14 cellular contexts compared by ENCODE assay signal in genomic region chr9:126838895-126839294, GRCh38. TPM values are rescaled to one million over a fixed set of nuclear protein-coding genes. Genes with fewer than 3 reads are reported as not detected.
DNase-seq lines count a peak whose midpoint lies in the region; ATAC-seq and TF ChIP-seq lines count a peak whose summit lies in the region.
"Had no signal": no experiment of that assay in that cellular context is flagged by ENCODE, and none has a peak within 500 bp of the region (broad histone marks: within the 10 kb centered on the region; RNA-seq: fewer than 3 reads in every experiment).

No MANE protein-coding gene starts in this region.

- no peaks in the 10 kb centered on the region for H3K27me3 Mint-ChIP-seq in effector memory CD8-positive, alpha-beta T cell

- peak overlapping the region; percentile 66 to 85 for H3K27ac Mint-ChIP-seq in effector memory CD8-positive, alpha-beta T cell

- peaks cover 13% of the 10 kb centered on the region for H3K36me3 ChIP-seq in right atrium auricular region
- H3K36me3 ChIP-seq in left ventricle myocardium inferior, result peaks cover 27% of the 10 kb centered on the region
- peaks cover 40% of the 10 kb centered on the region for H3K36me3 ChIP-seq in upper lobe of right lung

- H3K9me3 Mint-ChIP-seq in effector memory CD8-positive, alpha-beta T cell, result no peaks in the 10 kb centered on the region

- TF ChIP-seq CTCF in right atrium auricular region (IDR thresholded peaks at IDR 0.05) (no peak), left ventricle myocardium inferior (IDR thresholded peaks at IDR 0.05; ENCODE audit: borderline replicate concordance) (no peak), upper lobe of right lung (IDR thresholded peaks at IDR 0.05) (no peak)

- peak; percentile 46 for ATAC-seq in HG02610 (IDR thresholded peaks at IDR 0.05; ENCODE audit: unreplicated experiment)
- no peak for ATAC-seq in effector memory CD8-positive, alpha-beta T cell (replicated peaks)
- no peak for ATAC-seq in HG03135 (IDR thresholded peaks at IDR 0.05; ENCODE audit: unreplicated experiment)
- ATAC-seq in upper lobe of right lung, result no peak
- ATAC-seq: K562 had no signal

- H3K4me1 ChIP-seq in right atrium auricular region (peaks cover 0 to 43% of the 10 kb centered on the region in 2 donors), left ventricle myocardium inferior (peaks cover 67% of the 10 kb centered on the region), upper lobe of right lung (peaks cover 5% of the 10 kb centered on the region)

- intact Hi-C loops in left ventricle myocardium inferior (cut with micrococcal nuclease), result no loop called here
- intact Hi-C loops in upper lobe of right lung (cut with DNase I), result no loop called here

- H3K4me3 ChIP-seq in right atrium auricular region, result no peak overlapping the region
- H3K4me3 ChIP-seq in left ventricle myocardium inferior, result no peak overlapping the region
- H3K4me3 ChIP-seq in upper lobe of right lung, result no peak overlapping the region
- H3K4me3 ChIP-seq: K562, stomach had no signal

- H3K27me3 ChIP-seq in right atrium auricular region, result no peaks in the 10 kb centered on the region
- H3K27me3 ChIP-seq in left ventricle myocardium inferior (ENCODE audit: low read depth), result no peaks in the 10 kb centered on the region
- H3K27me3 ChIP-seq in upper lobe of right lung, result no peaks in the 10 kb centered on the region
- H3K27me3 ChIP-seq: stomach had no signal

- no peak overlapping the region for H3K27ac ChIP-seq in right atrium auricular region
- H3K27ac ChIP-seq in left ventricle myocardium inferior (replicated peaks), result no peak overlapping the region
- no peak overlapping the region for H3K27ac ChIP-seq in upper lobe of right lung
- H3K27ac ChIP-seq: stomach had no signal

- no peak overlapping the region for H3K4me3 Mint-ChIP-seq in effector memory CD8-positive, alpha-beta T cell

- H3K36me3 Mint-ChIP-seq in effector memory CD8-positive, alpha-beta T cell (ENCODE audit: insufficient read depth), result peaks cover 37% of the 10 kb centered on the region

- no peaks in the 10 kb centered on the region for H3K9me3 ChIP-seq in right atrium auricular region
- no peaks in the 10 kb centered on the region for H3K9me3 ChIP-seq in left ventricle myocardium inferior (replicated peaks)
- H3K9me3 ChIP-seq in upper lobe of right lung, result no peaks in the 10 kb centered on the region
- H3K9me3 ChIP-seq: stomach had no signal

- peak; percentile 30 for DNase-seq in right atrium auricular region (ENCODE audit: low spot score)
- no peak for DNase-seq in left ventricle myocardium inferior
- no peak for DNase-seq in effector memory CD8-positive, alpha-beta T cell
- no peak for DNase-seq in middle frontal gyrus (ENCODE audit: extremely low spot score, low spot score)
- DNase-seq in upper lobe of right lung, result no peak
- no peak for DNase-seq in stimulated activated CD4-positive, alpha-beta T cell treated with anti-CD3 and anti-CD28 coated beads, Interleukin-4, amount 100 ng/mL, for 24 hours
- DNase-seq: caudate nucleus, mesenchymal stem cell, NCI-H1417, NCI-H2227 treated with DMSO at 0.1 percent for 48 hours, stomach had no signal

- H3K4me1 Mint-ChIP-seq in effector memory CD8-positive, alpha-beta T cell (ENCODE audit: low read depth in 2 of 2), result peaks cover 20 to 25% of the 10 kb centered on the region in 2 donors

RNA-seq across cellular contexts. Expression of gene ZBTB34, which starts 21.5 kb away (rescaled TPM):
- total RNA-seq in right atrium auricular region, result 1 to 10 TPM; 3.5 to 6.2 TPM
- 4.5 TPM for total RNA-seq in left ventricle myocardium inferior
- 15.1 TPM for total RNA-seq in upper lobe of right lung

RNA-seq across cellular contexts. Expression of gene ZBTB43, which starts 34.1 kb away (rescaled TPM):
- total RNA-seq in right atrium auricular region (10 to 100 TPM; 11.8 to 15.1 TPM), left ventricle myocardium inferior (30.2 TPM), upper lobe of right lung (24.9 TPM)
